Comparison of ENCODE assay signal across 25 cellular contexts in the genomic region with DNA sequence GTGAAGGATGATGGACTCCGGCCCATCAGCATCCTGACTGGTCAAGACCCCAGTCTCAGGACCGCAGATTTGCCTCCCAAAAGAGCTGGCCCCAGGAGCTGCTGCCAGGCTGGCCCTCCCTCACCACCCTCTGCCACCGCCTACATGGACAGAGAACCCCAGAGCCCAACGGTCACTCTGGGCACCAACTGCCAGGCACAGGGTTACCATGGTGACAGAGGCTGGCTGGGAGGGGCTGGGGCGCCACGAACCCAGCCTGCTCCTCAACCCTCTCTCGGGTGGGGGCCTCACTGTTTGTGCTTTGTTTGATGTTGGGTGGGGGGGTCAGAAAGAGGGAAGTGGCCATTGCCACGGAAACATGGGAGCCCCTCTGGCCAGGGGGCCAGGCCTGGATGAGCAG. TPM values are rescaled to one million over a fixed set of nuclear protein-coding genes. Genes with fewer than 3 reads are reported as not detected.
"Had no signal": no experiment of that assay in that cellular context is flagged by ENCODE, and none has a peak within 500 bp of the region (broad histone marks: within the 10 kb centered on the region; RNA-seq: fewer than 3 reads in every experiment).

No MANE protein-coding gene starts in this region.

- ATAC-seq: activated CD4-positive, CD25-positive, alpha-beta regulatory T cell treated with anti-CD3 and anti-CD28 coated beads, Interleukin-2, amount 50 U/mL, for 24 hours; activated CD8-positive, alpha-beta memory T cell treated with anti-CD3 and anti-CD28 coated beads, Interleukin-2, amount 10 ng/mL, durations not matched to agents 7 days and 5 days; activated CD8-positive, alpha-beta T cell treated with anti-CD3 and anti-CD28 coated beads for 36 hours; activated naive CD8-positive, alpha-beta T cell treated with anti-CD3 and anti-CD28 coated beads, Interleukin-2, amount 50 U/mL, for 24 hours; body of pancreas; gastroesophageal sphincter; psoas muscle had no signal

- H3K4me1 ChIP-seq: body of pancreas, gastroesophageal sphincter, pancreas, psoas muscle had no signal

- DNase-seq: activated CD4-positive, alpha-beta T cell treated with anti-CD3 and anti-CD28 coated beads, Interleukin-2, amount 10 ng/mL, durations not matched to agents 24 days and 14 days; activated CD8-positive, alpha-beta memory T cell treated with anti-CD3 and anti-CD28 coated beads, Interleukin-2, amount 10 ng/mL, durations not matched to agents 7 days and 5 days; activated CD8-positive, alpha-beta T cell treated with anti-CD3 and anti-CD28 coated beads for 36 hours; activated gamma-delta T cell; activated naive CD4-positive, alpha-beta T cell treated with anti-CD3 and anti-CD28 coated beads, Interleukin-2, amount 50 U/mL, for 16 hours; activated naive CD8-positive, alpha-beta T cell treated with anti-CD3 and anti-CD28 coated beads, Interleukin-2, amount 50 U/mL, for 24 hours; activated T-cell treated with anti-CD3 and anti-CD28 coated beads for 4 hours; anterior cingulate cortex; body of pancreas; cortex of kidney; endodermal cell; head of caudate nucleus; pancreas; psoas muscle; spleen; stimulated activated CD4-positive, alpha-beta T cell treated with anti-CD3 and anti-CD28 coated beads, Interleukin-4, amount 100 ng/mL, for 1 hour; stimulated activated naive CD4-positive, alpha-beta T cell; upper lobe of left lung had no signal

- H3K27ac ChIP-seq: body of pancreas, cardiac muscle cell, epithelial cell of prostate, gastroesophageal sphincter, pancreas, psoas muscle, right atrium auricular region, thoracic aorta, upper lobe of left lung had no signal

- H3K36me3 ChIP-seq: cardiac muscle cell, gastroesophageal sphincter, pancreas, right atrium auricular region, spleen, thoracic aorta, upper lobe of left lung had no signal

- FAIRE-seq: islet of Langerhans, pancreas had no signal

- H3K27me3 ChIP-seq: body of pancreas, cardiac muscle cell, pancreas, right atrium auricular region, upper lobe of left lung had no signal

- H3K9me3 ChIP-seq: body of pancreas, gastroesophageal sphincter, pancreas, psoas muscle, right atrium auricular region, spleen, thoracic aorta, upper lobe of left lung had no signal

- H3K4me3 ChIP-seq: body of pancreas, cardiac muscle cell, gastroesophageal sphincter, pancreas, psoas muscle, right atrium auricular region, spleen, thoracic aorta, upper lobe of left lung had no signal

RNA-seq across cellular contexts. Expression of gene ELFN2, which starts 55.8 kb away (rescaled TPM):
- total RNA-seq: psoas muscle, right atrium auricular region, thoracic aorta had no signal
- polyA plus RNA-seq: cardiac muscle cell had no signal
